4 cellular contexts compared by ENCODE assay signal in the genomic region with DNA sequence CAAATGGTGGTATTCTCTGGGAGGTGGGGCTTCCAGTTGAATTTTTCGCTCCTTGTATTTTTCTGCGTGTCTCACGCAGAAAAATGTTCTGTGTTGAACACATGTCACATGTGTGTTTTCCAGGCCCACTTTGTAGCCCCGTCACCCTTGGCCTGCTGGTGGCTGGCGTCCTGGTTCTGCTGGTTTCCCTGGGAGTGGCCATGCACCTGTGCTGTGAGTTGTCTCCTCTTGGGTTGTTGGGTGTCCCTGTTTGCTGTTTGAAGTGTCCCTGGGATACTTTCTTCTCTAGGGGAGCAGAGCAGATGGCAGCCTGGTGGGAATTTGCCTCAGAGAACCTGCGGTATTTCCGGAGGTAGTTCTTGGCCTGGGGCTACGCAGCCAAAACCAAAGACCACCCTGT. TPM values are rescaled to one million over a fixed set of nuclear protein-coding genes. Genes with fewer than 3 reads are reported as not detected.
"Had no signal": no experiment of that assay in that cellular context is flagged by ENCODE, and none has a peak within 500 bp of the region (broad histone marks: within the 10 kb centered on the region; RNA-seq: fewer than 3 reads in every experiment).

No MANE protein-coding gene starts in this region.

RNA-seq across cellular contexts. Expression of gene CD8B2, which starts 15.2 kb away (rescaled TPM):
- polyA plus RNA-seq: keratinocyte, liver, mammary epithelial cell had no signal

RNA-seq across cellular contexts. Expression of gene RGPD3, which starts 34.1 kb away (rescaled TPM):
- polyA plus RNA-seq: hepatocyte had no signal
